17 cellular contexts compared by ENCODE assay signal in the genomic region with DNA sequence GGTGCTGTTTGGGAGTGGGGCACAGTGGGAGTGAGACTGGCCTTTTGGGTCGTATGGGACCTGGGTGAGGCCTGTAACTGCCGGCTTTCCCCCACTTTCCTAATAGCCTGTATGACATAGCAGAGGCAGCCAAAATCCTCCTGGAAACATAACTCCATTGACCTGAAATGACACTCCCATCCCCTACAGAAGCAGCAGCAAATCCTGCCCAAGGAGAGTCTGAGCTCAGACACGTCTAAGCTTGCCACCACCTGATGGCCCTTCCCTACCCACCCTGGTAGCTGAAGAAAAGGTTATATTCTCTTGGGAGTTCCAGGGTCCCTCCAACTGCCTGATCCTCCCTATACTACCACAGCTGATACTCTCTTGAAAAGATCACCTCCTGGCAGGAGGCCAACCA.
DNase-seq lines count a peak whose midpoint lies in the region; ATAC-seq and TF ChIP-seq lines count a peak whose summit lies in the region.
"Had no signal": no experiment of that assay in that cellular context is flagged by ENCODE, and none has a peak within 500 bp of the region (broad histone marks: within the 10 kb centered on the region; RNA-seq: fewer than 3 reads in every experiment).

No MANE protein-coding gene starts in this region.

- DNase-seq in NCI-H345 (lab: John Stamatoyannopoulos, UW) = peak; percentile 25
- DNase-seq in NCI-H345 treated with DMSO at 0.1 percent for 48 hours (lab: John Stamatoyannopoulos, UW; ENCODE audit: unreplicated experiment) = no peak
- DNase-seq in NCI-H2171 treated with DMSO at 0.1 percent for 48 hours (lab: John Stamatoyannopoulos, UW) = peak; percentile 80
- peak; percentile 11 for DNase-seq in epithelial cell of esophagus (ENCODE audit: low read depth)
- no peak for DNase-seq in gastrocnemius medialis
- no peak for DNase-seq in islet precursor cell
- DNase-seq: 8988T; CD8-positive, alpha-beta T cell; COR-L47; DMS153; DMS79; GDM1; HCEC 1CT had no signal

- ATAC-seq in gastrocnemius medialis = no peak
- ATAC-seq in HG03095 (IDR thresholded peaks at IDR 0.05; ENCODE audit: unreplicated experiment) = no peak
- ATAC-seq: CD8-positive, alpha-beta T cell; GM23338; HepG2 had no signal

- H3K27me3 ChIP-seq in gastrocnemius medialis = no peaks in the 10 kb centered on the region
- H3K27me3 ChIP-seq: BLaER1 treated with 17β-estradiol and CSF1 and Interleukin-3, amounts not matched to agents 10 nM and 100 nM had no signal

- intact Hi-C loops in gastrocnemius medialis (cut with DNase I; ENCODE audit: low total_unique reads) = no loop called here

- H3K27ac ChIP-seq in gastrocnemius medialis = no peak overlapping the region
- H3K27ac ChIP-seq: BLaER1 treated with 17β-estradiol and CSF1 and Interleukin-3, amounts not matched to agents 10 nM and 100 nM had no signal

- H3K4me3 ChIP-seq in epithelial cell of esophagus (ENCODE audit: low read length) (no peak overlapping the region), gastrocnemius medialis (no peak overlapping the region)
- H3K4me3 ChIP-seq: BLaER1 treated with 17β-estradiol and CSF1 and Interleukin-3, amounts not matched to agents 10 nM and 100 nM; GM23338 had no signal

- no peaks in the 10 kb centered on the region for H3K36me3 ChIP-seq in gastrocnemius medialis
- H3K36me3 ChIP-seq: BLaER1 treated with 17β-estradiol and CSF1 and Interleukin-3, amounts not matched to agents 10 nM and 100 nM had no signal

- no peak for TF ChIP-seq POLR2A in gastrocnemius medialis (IDR thresholded peaks at IDR 0.05)

- TF ChIP-seq CTCF in epithelial cell of esophagus (IDR thresholded peaks at IDR 0.05; ENCODE audit: insufficient read depth, low read depth, low read length, missing control alignments) (no peak), gastrocnemius medialis (IDR thresholded peaks at IDR 0.05 in 4 of 5, conservative IDR thresholded peaks at IDR 0.05 in 1 of 5) (no peak)

- in situ Hi-C loops in gastrocnemius medialis (cut with MboI; ENCODE audit: low sequenced_read_pairs in 4 of 4) = no loop called here

- H3K9me3 ChIP-seq in gastrocnemius medialis = no peaks in the 10 kb centered on the region

- H3K4me1 ChIP-seq in gastrocnemius medialis = no peaks in the 10 kb centered on the region
- H3K4me1 ChIP-seq: BLaER1 treated with 17β-estradiol and CSF1 and Interleukin-3, amounts not matched to agents 10 nM and 100 nM had no signal

Comparison
In these comparisons a context has a peak if more than half of its experiments do, and no peak if none do; other contexts are left out.
1. DNase-seq: peak in NCI-H345 (single experiment), NCI-H2171 treated with DMSO at 0.1 percent for 48 hours (single experiment) and epithelial cell of esophagus (single experiment); none in NCI-H345 treated with DMSO at 0.1 percent for 48 hours (single experiment), gastrocnemius medialis (0 of 2) and islet precursor cell (single experiment).